Comparison of ENCODE assay signal across 7 cellular contexts in the genomic region with DNA sequence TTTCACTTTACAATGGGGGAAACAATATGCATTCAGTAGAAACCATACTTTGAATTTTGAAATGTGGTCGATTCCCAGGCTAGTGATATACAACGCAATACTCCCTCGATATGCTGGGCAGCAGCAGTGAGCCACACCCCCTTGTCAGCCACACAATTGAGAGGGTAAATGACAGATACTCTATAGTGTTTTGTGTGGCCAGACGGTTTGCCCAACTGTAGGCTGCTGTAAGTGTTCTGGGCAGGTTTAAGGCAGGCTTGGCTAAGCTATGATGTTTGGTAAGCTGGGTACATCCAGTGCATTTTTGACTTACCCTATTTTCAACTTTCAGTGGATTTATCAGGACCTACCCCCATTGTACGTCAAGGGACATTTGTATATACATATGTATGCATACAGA.
"Had no signal": no experiment of that assay in that cellular context is flagged by ENCODE, and none has a peak within 500 bp of the region (broad histone marks: within the 10 kb centered on the region; RNA-seq: fewer than 3 reads in every experiment).

No MANE protein-coding gene starts in this region.

- H3K4me2 ChIP-seq: GM23338 had no signal

- DNase-seq: H9, HCEC 1CT, IMR-90 had no signal

- H3K4me3 ChIP-seq: GM23338 had no signal

- H2AFZ ChIP-seq: GM23338 had no signal

- FAIRE-seq: H1, H54, HTR-8/SVneo had no signal

- ATAC-seq: GM23338 had no signal
